In genomic region chr17:47253541-47254402, GRCh38 we compare ENCODE assay signal across 1 cellular context.
TF ChIP-seq lines count a peak whose summit lies in the region.

ITGB3 (plus strand) TSS chr17:47253827; CDS start chr17:47253862, 35 bp downstream.

TF ChIP-seq in K562, 482 proteins besides CTCF, POLR2A, EP300 and RAD21 (continued from another document and continues in another):
- TF ChIP-seq, protein P1, sequence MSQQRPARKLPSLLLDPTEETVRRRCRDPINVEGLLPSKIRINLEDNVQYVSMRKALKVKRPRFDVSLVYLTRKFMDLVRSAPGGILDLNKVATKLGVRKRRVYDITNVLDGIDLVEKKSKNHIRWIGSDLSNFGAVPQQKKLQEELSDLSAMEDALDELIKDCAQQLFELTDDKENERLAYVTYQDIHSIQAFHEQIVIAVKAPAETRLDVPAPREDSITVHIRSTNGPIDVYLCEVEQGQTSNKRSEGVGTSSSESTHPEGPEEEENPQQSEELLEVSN (IDR thresholded peaks at IDR 0.05; ENCODE audit: borderline replicate concordance in 1 of 2, extremely low read depth in 1 of 2, insufficient read depth in 1 of 2, insufficient read length in 1 of 2, low read depth in 1 of 2, low read length in 1 of 2, poor library complexity in 1 of 2, severe bottlenecking in 1 of 2): peak in 1 of 2 experiments; percentile 39
- peak; percentile 21; the same call in 1 of the 2 replicates for TF ChIP-seq HCFC1 (IDR thresholded peaks at IDR 0.05; ENCODE audit: low read depth, low read length)
- 0 out of 2 replicates have a peak, but pooled peaks have one; percentile 32 for TF ChIP-seq NCOA6 (IDR thresholded peaks at IDR 0.05)
- peak; percentile 65; the same call in 1 of the 2 replicates for TF ChIP-seq GATAD2B (IDR thresholded peaks at IDR 0.05; ENCODE audit: borderline replicate concordance)
- peak in 1 of 2 experiments; percentile 58; a peak in 2 of 4 replicates for TF ChIP-seq MAZ (CRISPR knock-in tag; conservative IDR thresholded peaks at IDR 0.05 in 1 of 2, IDR thresholded peaks at IDR 0.05 in 1 of 2)
- TF ChIP-seq ESRRA (IDR thresholded peaks at IDR 0.05; ENCODE audit: borderline replicate concordance, low read depth): 0 out of 2 replicates have a peak, but pooled peaks have one; percentile 44
- TF ChIP-seq MEIS2 (IDR thresholded peaks at IDR 0.05; ENCODE audit: partially characterized antibody): no peak
- peak in 2 of 3 experiments; percentile 56 to 61 for TF ChIP-seq YY1 (IDR thresholded peaks at IDR 0.05; ENCODE audit: borderline replicate concordance in 1 of 3, control insufficient read depth in 1 of 3, extremely low read depth in 1 of 3, insufficient read depth in 3 of 3, insufficient read length in 1 of 3, insufficient replicate concordance in 2 of 3, low read depth in 1 of 3, low read length in 2 of 3)
- peak; percentile 49; the same call in 1 of the 2 replicates for TF ChIP-seq ZBTB1 (CRISPR knock-in tag; IDR thresholded peaks at IDR 0.05; ENCODE audit: borderline replicate concordance, low read depth)
- peak in 1 of 2 experiments; percentile 56; a peak in 1 of 4 replicates for TF ChIP-seq ZNF639 (CRISPR knock-in tag; conservative IDR thresholded peaks at IDR 0.05 in 1 of 2, IDR thresholded peaks at IDR 0.05 in 1 of 2)
- TF ChIP-seq HDAC1 (IDR thresholded peaks at IDR 0.05): 0 out of 4 replicates have a peak, but pooled peaks of 1 of the 2 experiments have one; percentile 29
- TF ChIP-seq, protein P2, sequence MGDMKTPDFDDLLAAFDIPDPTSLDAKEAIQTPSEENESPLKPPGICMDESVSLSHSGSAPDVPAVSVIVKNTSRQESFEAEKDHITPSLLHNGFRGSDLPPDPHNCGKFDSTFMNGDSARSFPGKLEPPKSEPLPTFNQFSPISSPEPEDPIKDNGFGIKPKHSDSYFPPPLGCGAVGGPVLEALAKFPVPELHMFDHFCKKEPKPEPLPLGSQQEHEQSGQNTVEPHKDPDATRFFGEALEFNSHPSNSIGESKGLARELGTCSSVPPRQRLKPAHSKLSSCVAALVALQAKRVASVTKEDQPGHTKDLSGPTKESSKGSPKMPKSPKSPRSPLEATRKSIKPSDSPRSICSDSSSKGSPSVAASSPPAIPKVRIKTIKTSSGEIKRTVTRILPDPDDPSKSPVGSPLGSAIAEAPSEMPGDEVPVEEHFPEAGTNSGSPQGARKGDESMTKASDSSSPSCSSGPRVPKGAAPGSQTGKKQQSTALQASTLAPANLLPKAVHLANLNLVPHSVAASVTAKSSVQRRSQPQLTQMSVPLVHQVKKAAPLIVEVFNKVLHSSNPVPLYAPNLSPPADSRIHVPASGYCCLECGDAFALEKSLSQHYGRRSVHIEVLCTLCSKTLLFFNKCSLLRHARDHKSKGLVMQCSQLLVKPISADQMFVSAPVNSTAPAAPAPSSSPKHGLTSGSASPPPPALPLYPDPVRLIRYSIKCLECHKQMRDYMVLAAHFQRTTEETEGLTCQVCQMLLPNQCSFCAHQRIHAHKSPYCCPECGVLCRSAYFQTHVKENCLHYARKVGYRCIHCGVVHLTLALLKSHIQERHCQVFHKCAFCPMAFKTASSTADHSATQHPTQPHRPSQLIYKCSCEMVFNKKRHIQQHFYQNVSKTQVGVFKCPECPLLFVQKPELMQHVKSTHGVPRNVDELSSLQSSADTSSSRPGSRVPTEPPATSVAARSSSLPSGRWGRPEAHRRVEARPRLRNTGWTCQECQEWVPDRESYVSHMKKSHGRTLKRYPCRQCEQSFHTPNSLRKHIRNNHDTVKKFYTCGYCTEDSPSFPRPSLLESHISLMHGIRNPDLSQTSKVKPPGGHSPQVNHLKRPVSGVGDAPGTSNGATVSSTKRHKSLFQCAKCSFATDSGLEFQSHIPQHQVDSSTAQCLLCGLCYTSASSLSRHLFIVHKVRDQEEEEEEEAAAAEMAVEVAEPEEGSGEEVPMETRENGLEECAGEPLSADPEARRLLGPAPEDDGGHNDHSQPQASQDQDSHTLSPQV (IDR thresholded peaks at IDR 0.05): 0 out of 2 replicates have a peak, but pooled peaks have one; percentile 41
- 0 out of 2 replicates have a peak, but pooled peaks have one; percentile 33 for TF ChIP-seq ZNF263 (CRISPR knock-in tag; IDR thresholded peaks at IDR 0.05; ENCODE audit: borderline replicate concordance)
- 0 out of 2 replicates have a peak, but pooled peaks have one; percentile 33 for TF ChIP-seq ZNF431 (CRISPR knock-in tag; IDR thresholded peaks at IDR 0.05)
- no peak for TF ChIP-seq ATF2 (CRISPR knock-in tag; IDR thresholded peaks at IDR 0.05)
- TF ChIP-seq, protein P3, sequence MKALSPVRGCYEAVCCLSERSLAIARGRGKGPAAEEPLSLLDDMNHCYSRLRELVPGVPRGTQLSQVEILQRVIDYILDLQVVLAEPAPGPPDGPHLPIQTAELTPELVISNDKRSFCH (CRISPR knock-in tag; IDR thresholded peaks at IDR 0.05): no peak
- TF ChIP-seq, protein P3 (tag; IDR thresholded peaks at IDR 0.05): peak; percentile 43; the same call in 1 of the 2 replicates
- TF ChIP-seq ATF7 (IDR thresholded peaks at IDR 0.05): peak; percentile 36; the same call in 1 of the 2 replicates
- TF ChIP-seq TARDBP (IDR thresholded peaks at IDR 0.05): no peak
- TF ChIP-seq HMGN3 (IDR thresholded peaks at IDR 0.05; ENCODE audit: borderline replicate concordance, extremely low read depth, insufficient read length, low read depth, low read length): peak; percentile 90
- TF ChIP-seq HMG20A (CRISPR knock-in tag; conservative IDR thresholded peaks at IDR 0.05): no peak
- peak in 1 of 2 experiments; percentile 33; a peak in 1 of 4 replicates for TF ChIP-seq SIN3A (IDR thresholded peaks at IDR 0.05; ENCODE audit: borderline replicate concordance in 2 of 2, control insufficient read depth in 1 of 2, low read depth in 2 of 2, low read length in 2 of 2)
- TF ChIP-seq TGIF2 (CRISPR knock-in tag; IDR thresholded peaks at IDR 0.05): peak; percentile 45; the same call in 1 of the 2 replicates
- TF ChIP-seq, protein P4, sequence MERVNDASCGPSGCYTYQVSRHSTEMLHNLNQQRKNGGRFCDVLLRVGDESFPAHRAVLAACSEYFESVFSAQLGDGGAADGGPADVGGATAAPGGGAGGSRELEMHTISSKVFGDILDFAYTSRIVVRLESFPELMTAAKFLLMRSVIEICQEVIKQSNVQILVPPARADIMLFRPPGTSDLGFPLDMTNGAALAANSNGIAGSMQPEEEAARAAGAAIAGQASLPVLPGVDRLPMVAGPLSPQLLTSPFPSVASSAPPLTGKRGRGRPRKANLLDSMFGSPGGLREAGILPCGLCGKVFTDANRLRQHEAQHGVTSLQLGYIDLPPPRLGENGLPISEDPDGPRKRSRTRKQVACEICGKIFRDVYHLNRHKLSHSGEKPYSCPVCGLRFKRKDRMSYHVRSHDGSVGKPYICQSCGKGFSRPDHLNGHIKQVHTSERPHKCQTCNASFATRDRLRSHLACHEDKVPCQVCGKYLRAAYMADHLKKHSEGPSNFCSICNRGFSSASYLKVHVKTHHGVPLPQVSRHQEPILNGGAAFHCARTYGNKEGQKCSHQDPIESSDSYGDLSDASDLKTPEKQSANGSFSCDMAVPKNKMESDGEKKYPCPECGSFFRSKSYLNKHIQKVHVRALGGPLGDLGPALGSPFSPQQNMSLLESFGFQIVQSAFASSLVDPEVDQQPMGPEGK (CRISPR knock-in tag; IDR thresholded peaks at IDR 0.05; ENCODE audit: borderline replicate concordance): no peak
- peak; percentile 91 for TF ChIP-seq HDAC6 (IDR thresholded peaks at IDR 0.05; ENCODE audit: low read depth, low read length)
- peak; percentile 74 for TF ChIP-seq RBBP5 (IDR thresholded peaks at IDR 0.05; ENCODE audit: borderline replicate concordance, insufficient read depth, low read length, poor library complexity, severe bottlenecking)
- no peak for TF ChIP-seq PTRF (tag; IDR thresholded peaks at IDR 0.05)
- peak; percentile 63; the same call in 1 of the 2 replicates for TF ChIP-seq ZBTB7A (IDR thresholded peaks at IDR 0.05; ENCODE audit: borderline replicate concordance, control insufficient read depth, low read depth, low read length)
- no peak for TF ChIP-seq ZNF717 (CRISPR knock-in tag; IDR thresholded peaks at IDR 0.05)
- TF ChIP-seq POLR2G (IDR thresholded peaks at IDR 0.05; ENCODE audit: low read depth, low read length): peak; percentile 83
- TF ChIP-seq RFX1 (IDR thresholded peaks at IDR 0.05): no peak
- no peak for TF ChIP-seq CREB1 (IDR thresholded peaks at IDR 0.05)
- 0 out of 2 replicates have a peak, but pooled peaks have one; percentile 11 for TF ChIP-seq CREB1 (CRISPR knock-in tag; IDR thresholded peaks at IDR 0.05)
- peak; percentile 76 for TF ChIP-seq RBFOX2 (IDR thresholded peaks at IDR 0.05; ENCODE audit: low read depth, low read length)
- peak; percentile 42 for TF ChIP-seq PHF20 (IDR thresholded peaks at IDR 0.05; ENCODE audit: partially characterized antibody)
- no peak for TF ChIP-seq FOXM1 (IDR thresholded peaks at IDR 0.05; ENCODE audit: low read depth)
- 0 out of 2 replicates have a peak, but pooled peaks have one; percentile 74 for TF ChIP-seq FOXM1 (CRISPR knock-in tag; IDR thresholded peaks at IDR 0.05; ENCODE audit: low read depth)
- TF ChIP-seq CTCFL (IDR thresholded peaks at IDR 0.05; ENCODE audit: borderline replicate concordance, insufficient read depth, low read depth, low read length, poor library complexity, severe bottlenecking): peak; percentile 49
- TF ChIP-seq L3MBTL2 (IDR thresholded peaks at IDR 0.05): peak; percentile 79
- peak; percentile 73 for TF ChIP-seq EGR1 (conservative IDR thresholded peaks at IDR 0.05)
- no peak for TF ChIP-seq ZNF184 (CRISPR knock-in tag; IDR thresholded peaks at IDR 0.05)
- peak; percentile 98 for TF ChIP-seq CTBP1 (IDR thresholded peaks at IDR 0.05; ENCODE audit: borderline replicate concordance)
- 0 out of 2 replicates have a peak, but pooled peaks have one; percentile 14 for TF ChIP-seq SOX6 (IDR thresholded peaks at IDR 0.05)
- TF ChIP-seq CCNT2 (IDR thresholded peaks at IDR 0.05; ENCODE audit: borderline replicate concordance, extremely low read depth, insufficient read length, low read depth, low read length): peak; percentile 64
- TF ChIP-seq ZNF395 (CRISPR knock-in tag; IDR thresholded peaks at IDR 0.05): peak; percentile 69; the same call in 1 of the 2 replicates
- no peak for TF ChIP-seq BRCA1 (IDR thresholded peaks at IDR 0.05)
- TF ChIP-seq BRCA1 (CRISPR knock-in tag; IDR thresholded peaks at IDR 0.05): 0 out of 2 replicates have a peak, but pooled peaks have one; percentile 23
- peak; percentile 56; the same call in 1 of the 2 replicates for TF ChIP-seq ZNF175 (CRISPR knock-in tag; IDR thresholded peaks at IDR 0.05; ENCODE audit: low read depth)
- TF ChIP-seq NRF1 (conservative IDR thresholded peaks at IDR 0.05 in 1 of 2, IDR thresholded peaks at IDR 0.05 in 1 of 2): peak; percentile 74 to 78
- 0 out of 2 replicates have a peak, but pooled peaks have one; percentile 64 for TF ChIP-seq FOXP1 (CRISPR knock-in tag; IDR thresholded peaks at IDR 0.05)
- 0 out of 2 replicates have a peak, but pooled peaks have one; percentile 29 for TF ChIP-seq CBX5 (IDR thresholded peaks at IDR 0.05; ENCODE audit: borderline replicate concordance, low read depth)
